In the genomic region with DNA sequence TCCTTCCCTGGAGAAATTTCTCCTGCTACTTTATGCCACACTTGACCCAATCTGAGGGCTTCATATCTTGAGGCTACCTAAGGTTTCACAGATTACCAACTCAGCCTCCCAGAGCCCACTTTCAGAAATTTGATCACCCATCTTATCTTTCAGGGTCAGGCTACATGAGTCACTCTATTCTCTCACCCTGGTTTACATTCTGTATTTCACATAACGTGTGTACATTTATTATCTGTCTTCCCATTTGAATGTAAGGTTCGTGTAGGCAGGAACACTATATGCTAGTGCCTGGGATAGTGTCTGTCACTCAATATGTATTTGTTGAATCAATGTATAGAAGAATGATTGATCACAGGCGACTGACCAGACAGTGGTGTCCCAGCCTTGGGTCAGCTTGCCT, we compare ENCODE assay signal across 14 cellular contexts.
DNase-seq lines count a peak whose midpoint lies in the region; ATAC-seq and TF ChIP-seq lines count a peak whose summit lies in the region.
"Had no signal": no experiment of that assay in that cellular context is flagged by ENCODE, and none has a peak within 500 bp of the region (broad histone marks: within the 10 kb centered on the region; RNA-seq: fewer than 3 reads in every experiment).

No MANE protein-coding gene starts in this region.

- no peaks in the 10 kb centered on the region for H4K20me1 ChIP-seq in GM23248 (ENCODE audit: insufficient read depth)

- in situ Hi-C loops in Panc1 (cut with HindIII; ENCODE audit: low pct_unique_long_range_greater_than_20kb, low sequenced_read_pairs) = no loop called here
- in situ Hi-C loops in GM23248 (cut with MboI) = no loop called here

- no peak for TF ChIP-seq POLR2A in erythroblast (IDR thresholded peaks at IDR 0.05; ENCODE audit: low read length)

- H3K9me3 ChIP-seq in Panc1 (ENCODE audit: control insufficient read depth, insufficient read depth, low read depth, low read length) (no peaks in the 10 kb centered on the region), GM23248 (ENCODE audit: low read depth) (no peaks in the 10 kb centered on the region)

- BruUV-seq in Panc1 (replicated peaks; lab: Mats Ljungman, UMichigan) = no TSS peak

- TF ChIP-seq CTCF in Panc1 (IDR thresholded peaks at IDR 0.05) = no peak

- CTCF ChIA-PET in Panc1 (lab: Charles Lee) = no interaction called here

- no peaks in the 10 kb centered on the region for H3K9me2 ChIP-seq in GM23248 (ENCODE audit: insufficient read depth)

- H2AFZ ChIP-seq in GM23248 = no peak overlapping the region

- H3K79me2 ChIP-seq in GM23248 (ENCODE audit: insufficient read depth) = no peaks in the 10 kb centered on the region

- H3K4me2 ChIP-seq in GM23248 (ENCODE audit: unreplicated experiment) = no peak overlapping the region

- intact Hi-C loops in Panc1 (cut with micrococcal nuclease; ENCODE audit: unreplicated experiment) = no loop called here

- H3K27ac ChIP-seq in Panc1 (ENCODE audit: low read length) (peak overlapping the region; percentile 48; the same call in 1 of the 2 replicates), GM23248 (no peak overlapping the region)

- POLR2A ChIA-PET in Panc1 (lab: Charles Lee) = no interaction called here

- H3K36me3 ChIP-seq in Panc1 (ENCODE audit: control insufficient read depth, insufficient read depth, low read length) (no peaks in the 10 kb centered on the region), GM23248 (ENCODE audit: low read depth) (no peaks in the 10 kb centered on the region)

- no peaks in the 10 kb centered on the region for H3F3A ChIP-seq in GM23248 (ENCODE audit: insufficient read depth)

- no peak for ATAC-seq in Panc1

- DNase-seq in NCI-H226 = peak; percentile 2
- DNase-seq in Panc1 (ENCODE audit: low read depth, low spot score) = no peak
- peak; percentile 46 to 73 for DNase-seq in erythroblast (lab: John Stamatoyannopoulos, UW)
- no peak for DNase-seq in GM23248
- no peak for DNase-seq in hippocampal formation (lab: John Stamatoyannopoulos, UW)
- no peak for DNase-seq in cerebellar cortex (ENCODE audit: low spot score)
- DNase-seq: C1 segment of cervical spinal cord; Calu3; CD4-positive, alpha-beta memory T cell; COR-L47; DMS53; DMS79 treated with DMSO at 0.1 percent for 48 hours; H7; HCEC 1CT had no signal

- no peaks in the 10 kb centered on the region for H3K4me1 ChIP-seq in Panc1 (ENCODE audit: control insufficient read depth, insufficient read depth, low read length)
- H3K4me1 ChIP-seq in GM23248 (ENCODE audit: insufficient read depth) = no peaks in the 10 kb centered on the region

- no peak overlapping the region for H3K9ac ChIP-seq in GM23248

- WGBS in GM23248 (ENCODE audit: low coverage in 1 of 2, low lambda C conversion rate in 2 of 2, missing lambda C conversion rate in 2 of 2), 2 experiments = 66 to 77% methylated on average over 3 of the region's 3 CpGs

- H3K27me3 ChIP-seq in Panc1 (ENCODE audit: control insufficient read depth, insufficient read depth, low read length) (no peaks in the 10 kb centered on the region), GM23248 (replicated peaks; ENCODE audit: insufficient read depth) (peaks cover 25% of the 10 kb centered on the region)

- H3K4me3 ChIP-seq in Panc1 (ENCODE audit: low read depth in 2 of 2, low read length in 2 of 2) (no peak overlapping the region), GM23248 (no peak overlapping the region)

Comparison
In these comparisons a context has a peak if more than half of its experiments do, and no peak if none do; other contexts are left out.
1. DNase-seq: peak in NCI-H226 (single experiment) and erythroblast (2 of 2); none in Panc1 (single experiment), GM23248 (single experiment), hippocampal formation (0 of 2) and cerebellar cortex (single experiment).